ENCODE assay signal across 17 cellular contexts in the genomic region with DNA sequence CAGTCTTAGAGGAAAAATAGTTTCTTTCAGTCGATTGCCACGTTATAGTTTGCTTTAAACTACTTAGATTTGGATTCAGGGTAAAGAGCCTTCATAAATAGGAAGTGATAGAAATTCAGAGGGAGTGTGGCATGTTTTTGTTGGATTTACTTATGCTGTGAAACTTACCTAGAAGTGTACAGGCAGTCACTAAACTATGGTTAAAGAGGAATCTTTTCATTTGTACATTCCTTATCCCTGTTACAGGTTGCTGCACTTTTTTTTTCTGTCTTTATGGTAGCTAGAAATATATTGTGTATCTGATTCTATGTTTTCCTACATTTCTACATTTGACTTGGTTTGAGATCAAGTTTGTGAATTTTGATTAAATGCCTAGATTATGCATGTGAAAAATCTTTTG. TPM values are rescaled to one million over a fixed set of nuclear protein-coding genes. Genes with fewer than 3 reads are reported as not detected.
A peak's percentile ranks its signal among the peaks of the same experiment; 100 is the strongest.
DNase-seq lines count a peak whose midpoint lies in the region; ATAC-seq and TF ChIP-seq lines count a peak whose summit lies in the region.
"Had no signal": no experiment of that assay in that cellular context is flagged by ENCODE, and none has a peak within 500 bp of the region (broad histone marks: within the 10 kb centered on the region; RNA-seq: fewer than 3 reads in every experiment).

No MANE protein-coding gene starts in this region.

- no peak overlapping the region for H3K9ac ChIP-seq in fibroblast of lung (ENCODE audit: insufficient read depth, low read length)

- no peaks in the 10 kb centered on the region for H3K9me3 Mint-ChIP-seq in progenitor cell of endocrine pancreas (ENCODE audit: low read depth)
- H3K9me3 Mint-ChIP-seq: activated T-cell treated with anti-CD3 and anti-CD28 coated beads, Interleukin-2, amount 50 U/mL, for 4 hours had no signal

- no peak overlapping the region for H3K4me3 Mint-ChIP-seq in progenitor cell of endocrine pancreas (ENCODE audit: low read depth)
- H3K4me3 Mint-ChIP-seq: activated T-cell treated with anti-CD3 and anti-CD28 coated beads, Interleukin-2, amount 50 U/mL, for 4 hours; B cell had no signal

- no peaks in the 10 kb centered on the region for H3K36me3 ChIP-seq in SJCRH30
- no peaks in the 10 kb centered on the region for H3K36me3 ChIP-seq in fibroblast of lung (ENCODE audit: control insufficient read depth, insufficient read depth, low read length)
- H3K36me3 ChIP-seq in effector memory CD4-positive, alpha-beta T cell (ENCODE audit: control insufficient read depth, insufficient read depth, low read length), result no peaks in the 10 kb centered on the region
- H3K36me3 ChIP-seq: prostate gland, stomach, vagina had no signal

- H3K27ac ChIP-seq in SJCRH30 (peak overlapping the region; percentile 80), fibroblast of lung (ENCODE audit: insufficient read depth, low read length) (peak overlapping the region; percentile 56)
- no peak overlapping the region for H3K27ac ChIP-seq in effector memory CD4-positive, alpha-beta T cell (ENCODE audit: insufficient read depth, low read length, poor library complexity, severe bottlenecking)
- H3K27ac ChIP-seq: prostate gland, vagina had no signal

- no peaks in the 10 kb centered on the region for H4K20me1 ChIP-seq in fibroblast of lung (ENCODE audit: control insufficient read depth, extremely low read depth, insufficient read depth, low read length)

- H3K27me3 Mint-ChIP-seq in progenitor cell of endocrine pancreas, result no peaks in the 10 kb centered on the region

- ATAC-seq in GM19324 (IDR thresholded peaks at IDR 0.05; ENCODE audit: low FRiP score, unreplicated experiment), result no peak
- ATAC-seq: activated T-cell treated with anti-CD3 and anti-CD28 coated beads, Interleukin-2, amount 50 U/mL, for 4 hours had no signal

- H3K4me3 ChIP-seq in SJCRH30 (no peak overlapping the region), fibroblast of lung (replicated peaks in 1 of 4; ENCODE audit: control extremely low read depth in 1 of 4, insufficient read depth in 1 of 4, low read depth in 3 of 4, low read length in 4 of 4) (no peak overlapping the region)
- H3K4me3 ChIP-seq in effector memory CD4-positive, alpha-beta T cell (ENCODE audit: insufficient read depth, low read depth, low read length, poor library complexity, severe bottlenecking), result no peak overlapping the region
- H3K4me3 ChIP-seq: prostate gland, stomach, vagina had no signal

- DNase-seq in ELR (ENCODE audit: low read depth), result peak; percentile 18
- DNase-seq in SJCRH30, result no peak
- DNase-seq in fibroblast of lung (ENCODE audit: low read depth in 2 of 2), result peak in 1 of 2 donors; percentile 68
- no peak for DNase-seq in progenitor cell of endocrine pancreas (ENCODE audit: low spot score, unreplicated experiment)
- no peak for DNase-seq in effector memory CD4-positive, alpha-beta T cell
- DNase-seq in central memory CD4-positive, alpha-beta T cell, result no peak
- DNase-seq in SHP77 treated with DMSO at 0.1 percent for 48 hours (lab: John Stamatoyannopoulos, UW), result no peak
- DNase-seq: activated CD4-positive, alpha-beta T cell treated with anti-CD3 and anti-CD28 coated beads, Interleukin-2, amount 50 U/mL, for 48 hours; activated T-cell treated with anti-CD3 and anti-CD28 coated beads, Interleukin-2, amount 50 U/mL, for 4 hours; left cardiac atrium; NCI-H1436 treated with DMSO at 0.1 percent for 48 hours; stimulated activated CD4-positive, alpha-beta T cell treated with anti-CD3 and anti-CD28 coated beads, Interleukin-15, amount 100 ng/mL, for 24 hours; stomach had no signal

- peaks cover 70% of the 10 kb centered on the region for H3K79me2 ChIP-seq in fibroblast of lung (ENCODE audit: control insufficient read depth, insufficient read depth, low read length)

- no peaks in the 10 kb centered on the region for H3K36me3 Mint-ChIP-seq in progenitor cell of endocrine pancreas (ENCODE audit: insufficient read depth)

- H3K4me2 ChIP-seq in fibroblast of lung (ENCODE audit: extremely low read depth, insufficient read depth, low read length), result peak overlapping the region; percentile 86

- no peaks in the 10 kb centered on the region for H3K27me3 ChIP-seq in SJCRH30
- no peaks in the 10 kb centered on the region for H3K27me3 ChIP-seq in fibroblast of lung (ENCODE audit: control insufficient read depth, insufficient read depth, low read length)
- no peaks in the 10 kb centered on the region for H3K27me3 ChIP-seq in effector memory CD4-positive, alpha-beta T cell (replicated peaks; ENCODE audit: control insufficient read depth, insufficient read depth, low read length, poor library complexity, severe bottlenecking)
- H3K27me3 ChIP-seq: stomach, vagina had no signal

- H3K27ac Mint-ChIP-seq in progenitor cell of endocrine pancreas, result peak overlapping the region; percentile 94
- H3K27ac Mint-ChIP-seq: B cell had no signal

- no peak for TF ChIP-seq CTCF in fibroblast of lung (conservative IDR thresholded peaks at IDR 0.05 in 1 of 2, IDR thresholded peaks at IDR 0.05 in 1 of 2; ENCODE audit: low read depth in 1 of 2, low read length in 2 of 2)
- TF ChIP-seq CTCF in progenitor cell of endocrine pancreas (IDR thresholded peaks at IDR 0.05; ENCODE audit: unreplicated experiment), result no peak

- H3K4me1 ChIP-seq in SJCRH30, result peaks cover 17% of the 10 kb centered on the region
- H3K4me1 ChIP-seq in fibroblast of lung (ENCODE audit: control insufficient read depth, extremely low read depth, insufficient read depth, low read length), result peaks cover 8% of the 10 kb centered on the region
- no peaks in the 10 kb centered on the region for H3K4me1 ChIP-seq in effector memory CD4-positive, alpha-beta T cell (ENCODE audit: control insufficient read depth, insufficient read depth, low read length, poor library complexity, severe bottlenecking)
- H3K4me1 ChIP-seq: prostate gland had no signal

- no peak overlapping the region for H2AFZ ChIP-seq in fibroblast of lung (ENCODE audit: low read length)

- no peaks in the 10 kb centered on the region for H3K9me3 ChIP-seq in SJCRH30 (replicated peaks)
- H3K9me3 ChIP-seq in fibroblast of lung (ENCODE audit: control insufficient read depth, insufficient read depth, low read depth, low read length), result no peaks in the 10 kb centered on the region
- H3K9me3 ChIP-seq in effector memory CD4-positive, alpha-beta T cell (ENCODE audit: control insufficient read depth, low read length), result no peaks in the 10 kb centered on the region
- H3K9me3 ChIP-seq: prostate gland, stomach, vagina had no signal

- H3K4me1 Mint-ChIP-seq in progenitor cell of endocrine pancreas (ENCODE audit: low read depth), result peaks cover 25% of the 10 kb centered on the region
- H3K4me1 Mint-ChIP-seq: B cell had no signal

RNA-seq across cellular contexts. Expression of gene WWC2, which starts 19.1 kb away (rescaled TPM):
- total RNA-seq in SJCRH30 (2014; rRNA removed; shearing (Covaris generic)), result 23.3 and 23.7 TPM in 2 replicates
- 20.8 and 34.0 TPM in 2 replicates for total RNA-seq in fibroblast of lung
- 25.4 and 31.6 TPM in 2 replicates for polyA plus RNA-seq in fibroblast of lung
- 17.5 and 22.4 TPM in 2 replicates for polyA plus RNA-seq in fibroblast of lung (2012)
- polyA minus RNA-seq in fibroblast of lung (ENCODE audit: low replicate concordance), result 16.0 and 18.5 TPM in 2 replicates
- 57.0 and 61.2 TPM in 2 replicates for total RNA-seq in progenitor cell of endocrine pancreas
